In the genomic region with DNA sequence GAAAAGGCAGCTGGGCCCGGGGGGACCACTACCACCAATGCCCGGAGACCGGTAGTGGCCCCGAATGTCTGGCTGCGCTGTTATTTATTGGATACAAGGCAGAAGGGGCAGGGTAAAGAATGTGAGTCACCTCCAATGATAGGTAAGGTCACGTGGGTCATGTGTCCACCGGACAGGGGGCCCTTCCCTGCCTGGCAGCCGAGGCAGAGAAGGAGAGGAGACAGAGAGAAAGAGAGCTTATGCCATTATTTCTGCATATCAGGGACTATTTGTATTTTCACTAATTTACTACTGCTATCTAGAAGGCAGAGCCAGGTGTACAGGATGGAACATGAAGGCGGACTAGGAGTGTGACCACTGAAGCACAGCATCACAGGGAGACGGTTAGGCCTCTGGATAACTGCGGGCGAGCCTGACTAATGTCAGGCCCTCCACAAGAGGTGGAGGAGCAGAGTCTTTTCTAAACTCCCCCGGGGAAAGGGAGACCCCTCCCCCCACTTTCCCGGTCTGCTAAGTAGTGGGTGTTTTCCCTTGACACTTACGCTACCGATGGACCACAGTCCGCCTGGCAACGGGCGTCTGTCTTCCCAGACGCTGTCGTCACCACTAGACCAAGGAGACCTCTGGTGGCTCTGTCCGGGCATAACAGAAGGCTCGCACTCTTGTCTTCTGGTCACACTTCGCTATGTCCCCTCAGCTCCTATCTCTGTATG, we compare ENCODE assay signal across 8 cellular contexts. TPM values are rescaled to one million over a fixed set of nuclear protein-coding genes. Genes with fewer than 3 reads are reported as not detected.
DNase-seq lines count a peak whose midpoint lies in the region; ATAC-seq and TF ChIP-seq lines count a peak whose summit lies in the region.
"Not testable (repeated sequence)": the region's sequence is repeated elsewhere in the genome, so short reads cannot be mapped to it uniquely, and the experiment has no call there.

No MANE protein-coding gene starts in this region.

- H3K27me3 Mint-ChIP-seq in CD8-positive, alpha-beta T cell (ENCODE audit: low read depth); T-cell: not testable (repeated sequence)

- not testable (repeated sequence) for H3K27ac ChIP-seq in CD8-positive, alpha-beta T cell (ENCODE audit: low read depth, low read length)

- not testable (repeated sequence) for H3K27ac Mint-ChIP-seq in CD8-positive, alpha-beta T cell
- H3K27ac Mint-ChIP-seq in T-cell: peak overlapping the region in 1 of 2 donors; percentile 41

- H3K4me1 ChIP-seq in CD8-positive, alpha-beta T cell (ENCODE audit: insufficient read depth, low read length): not testable (repeated sequence)

- not testable (repeated sequence) for H3K9me3 ChIP-seq in CD8-positive, alpha-beta T cell (ENCODE audit: low read length)

- not testable (repeated sequence) for TF ChIP-seq CTCF in CD8-positive, alpha-beta T cell (IDR thresholded peaks at IDR 0.05)

- CTCF ChIA-PET in CD8-positive, alpha-beta T cell (lab: Charles Lee): interaction anchor here (1.1 to 11.9 kb wide), 9 partner anchors 8 to 105 kb away, joined by 3 to 89 read pairs (median 3); no protein-coding TSS in a partner anchor
- CTCF ChIA-PET in T-cell (lab: Charles Lee): interaction anchor here (0.6 to 1.7 kb wide), 8 partner anchors 10 to 459 kb away, joined by 3 to 11 read pairs (median 4); no protein-coding TSS in a partner anchor

- not testable (repeated sequence) for H3K9me3 Mint-ChIP-seq in CD8-positive, alpha-beta T cell; T-cell

- not testable (repeated sequence) for H3K36me3 ChIP-seq in CD8-positive, alpha-beta T cell (ENCODE audit: insufficient read depth, low read length)

- POLR2A ChIA-PET in CD8-positive, alpha-beta T cell (lab: Charles Lee): interaction anchor here (0.7 kb wide), 1 partner anchor 19 kb away, joined by 3 read pairs; no protein-coding TSS in a partner anchor
- POLR2A ChIA-PET in T-cell (lab: Charles Lee): interaction anchor here (0.6 kb wide), 2 partner anchors 192 to 345 kb away, joined by 3 to 5 read pairs; no protein-coding TSS in a partner anchor

- peaks cover 17% of the 10 kb centered on the region for H3K4me1 Mint-ChIP-seq in CD8-positive, alpha-beta T cell (ENCODE audit: low read depth)
- H3K4me1 Mint-ChIP-seq in T-cell: peaks cover 18 to 21% (median 18%) of the 10 kb centered on the region in 3 donors

- intact Hi-C loops in CD8-positive, alpha-beta T cell (cut with DNase I, micrococcal nuclease): loop anchor here (1.0 to 10.0 kb wide), 4 partner anchors 21 to 77 kb away; a partner anchor contains a TSS

- H3K27me3 ChIP-seq in CD8-positive, alpha-beta T cell (ENCODE audit: insufficient read depth, low read length): not testable (repeated sequence)

- not testable (repeated sequence) for H3K4me3 ChIP-seq in CD8-positive, alpha-beta T cell (ENCODE audit: low read depth, low read length)

- H3K36me3 Mint-ChIP-seq in CD8-positive, alpha-beta T cell; T-cell: not testable (repeated sequence)

- DNase-seq in CD8-positive, alpha-beta T cell: peak in 5 of 7 experiments; percentile 39 to 73 (median 53)
- DNase-seq in HCEC 1CT (peak; percentile 51), NCI-H2227 (lab: John Stamatoyannopoulos, UW; ENCODE audit: unreplicated experiment) (peak; percentile 87), T-cell (peak in 18 of 34 experiments; percentile 17 to 56 (median 36)), amygdala (lab: John Stamatoyannopoulos, UW) (peak in 45 of 56 donors; percentile 3 to 81 (median 40)), foreskin melanocyte (peak; percentile 35), myocyte (ENCODE audit: low read depth) (peak; percentile 78)
- peak in 5 of 6 experiments; percentile 4 to 30 (median 15) for DNase-seq in stimulated activated naive CD4-positive, alpha-beta T cell (lab: John Stamatoyannopoulos, UW)

- H3K4me3 Mint-ChIP-seq in CD8-positive, alpha-beta T cell: peak overlapping the region; percentile 26
- not testable (repeated sequence) for H3K4me3 Mint-ChIP-seq in T-cell

- not testable (repeated sequence) for ATAC-seq in CD8-positive, alpha-beta T cell
- peak in 3 of 4 experiments; percentile 56 to 73 (median 61) for ATAC-seq in T-cell (replicated peaks in 1 of 4)

RNA-seq across cellular contexts. Expression of a gene that starts 24.5 kb away (rescaled TPM):
- total RNA-seq in CD8-positive, alpha-beta T cell: 100 to 1,000 TPM; 129 to 132 TPM
- 100 to 1,000 TPM; 122 to 194 (median 142) TPM for total RNA-seq in T-cell
- total RNA-seq in myocyte: not detected in 2 replicates
- not detected for polyA plus RNA-seq in myocyte (2012)

RNA-seq across cellular contexts. Expression of a gene that starts 42.3 kb away (rescaled TPM):
- under 1 TPM in 1 of 2 experiments, not detected in 1; 0.76 TPM for total RNA-seq in CD8-positive, alpha-beta T cell
- 1 to 10 TPM; 1.4 to 2.5 (median 2.1) TPM for total RNA-seq in T-cell
- 20.7 and 31.0 TPM in 2 replicates for total RNA-seq in myocyte
- 8.2 TPM for polyA plus RNA-seq in myocyte (2012)

RNA-seq across cellular contexts. Expression of a gene that starts 56.7 kb away (rescaled TPM):
- total RNA-seq in CD8-positive, alpha-beta T cell: not detected
- total RNA-seq in T-cell (under 1 TPM in 2 of 5 donors, not detected in 3; 0.09 to 0.15 TPM), myocyte (not detected in 2 replicates)
- polyA plus RNA-seq in myocyte (2012): not detected

RNA-seq across cellular contexts. Expression of a gene that starts 58.3 kb away (rescaled TPM):
- 10 to 100 TPM; 36.9 to 38.2 TPM for total RNA-seq in CD8-positive, alpha-beta T cell
- total RNA-seq in T-cell (100 to 1,000 TPM; 124 to 172 (median 161) TPM), myocyte (not detected in 2 replicates)
- polyA plus RNA-seq in myocyte (2012): not detected

Comparison
In these comparisons a context has a peak if more than half of its experiments do, and no peak if none do; other contexts are left out.
1. DNase-seq: peak in every context shown above with its lines; median percentile 87 in NCI-H2227; 78 in myocyte; 53 in CD8-positive, alpha-beta T cell; 51 in HCEC 1CT; 40 in amygdala; 36 in T-cell; 35 in foreskin melanocyte; 15 in stimulated activated naive CD4-positive, alpha-beta T cell.
2. RNA of a gene that starts 24.5 kb away (total RNA-seq): 122 to 194 TPM in T-cell and 129 to 132 TPM in CD8-positive, alpha-beta T cell; not detected in myocyte; every median in the first group is over 100 times any median in the second.